In the genomic region with DNA sequence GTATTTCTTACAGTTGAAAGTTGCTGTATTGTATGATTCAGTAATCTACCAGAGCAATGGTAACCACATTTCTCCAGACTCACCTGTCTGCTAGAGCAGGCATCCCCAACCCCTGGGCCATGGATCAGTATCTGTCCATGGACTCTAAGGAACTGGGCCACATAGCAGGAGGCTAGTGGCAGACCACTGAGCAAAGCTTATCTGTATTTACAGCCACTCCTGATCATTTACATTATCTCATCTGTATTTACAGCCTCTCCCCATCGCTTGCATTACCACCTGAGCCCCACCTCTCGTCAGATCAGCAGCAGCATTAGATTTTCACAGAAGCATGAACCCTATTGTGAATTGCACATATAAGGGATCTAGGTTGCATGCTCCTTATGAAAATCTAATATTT, we compare ENCODE assay signal across 27 cellular contexts.
A peak's percentile ranks its signal among the peaks of the same experiment; 100 is the strongest.
DNase-seq lines count a peak whose midpoint lies in the region; ATAC-seq, FAIRE-seq and TF ChIP-seq lines count a peak whose summit lies in the region.
"Had no signal": no experiment of that assay in that cellular context is flagged by ENCODE, and none has a peak within 500 bp of the region (broad histone marks: within the 10 kb centered on the region; RNA-seq: fewer than 3 reads in every experiment).

No MANE protein-coding gene starts in this region.

- no peaks in the 10 kb centered on the region for H3K9me2 ChIP-seq in GM23338 (ENCODE audit: insufficient read depth)

- H3F3A ChIP-seq in GM23338 (replicated peaks; ENCODE audit: low read depth) = no peaks in the 10 kb centered on the region

- H3K9me3 Mint-ChIP-seq in GM23338 (no peaks in the 10 kb centered on the region; the same call in 2 of the 3 replicates), endodermal cell (peaks cover 2% of the 10 kb centered on the region), progenitor cell of endocrine pancreas (ENCODE audit: low read depth) (no peaks in the 10 kb centered on the region)
- H3K9me3 Mint-ChIP-seq in naive thymus-derived CD4-positive, alpha-beta T cell = peaks cover 0 to 3% (median 0%) of the 10 kb centered on the region in 11 donors
- H3K9me3 Mint-ChIP-seq in T-helper 2 cell treated with Interferon-gamma antibody and Interleukin-4, amounts not matched to agents 5 μg/mL and 100 μg/mL, for 36 hours = no peaks in the 10 kb centered on the region
- H3K9me3 Mint-ChIP-seq: CD4-positive, alpha-beta T cell; IgD-negative memory B cell had no signal

- no peak overlapping the region for H3K4me3 Mint-ChIP-seq in GM23338
- peak overlapping the region; percentile 66 for H3K4me3 Mint-ChIP-seq in endodermal cell
- no peak overlapping the region for H3K4me3 Mint-ChIP-seq in progenitor cell of endocrine pancreas (ENCODE audit: low read depth)
- no peak overlapping the region for H3K4me3 Mint-ChIP-seq in naive thymus-derived CD4-positive, alpha-beta T cell
- H3K4me3 Mint-ChIP-seq in T-helper 2 cell treated with Interferon-gamma antibody and Interleukin-4, amounts not matched to agents 5 μg/mL and 100 μg/mL, for 36 hours = no peak overlapping the region
- H3K4me3 Mint-ChIP-seq: CD4-positive, alpha-beta T cell; IgD-negative memory B cell had no signal

- POLR2A ChIA-PET in naive thymus-derived CD4-positive, alpha-beta T cell (lab: Charles Lee) = no interaction called here

- H3K79me2 ChIP-seq in GM23338 (replicated peaks; ENCODE audit: insufficient read depth) = no peaks in the 10 kb centered on the region

- no peaks in the 10 kb centered on the region for H4K20me1 ChIP-seq in GM23338 (replicated peaks; ENCODE audit: insufficient read depth)

- H3K9me3 ChIP-seq in HUES64 (ENCODE audit: insufficient read depth, low read depth, low read length) (no peaks in the 10 kb centered on the region), endodermal cell (ENCODE audit: control insufficient read depth, low read length) (no peaks in the 10 kb centered on the region)
- no peaks in the 10 kb centered on the region for H3K9me3 ChIP-seq in naive thymus-derived CD4-positive, alpha-beta T cell (ENCODE audit: control insufficient read depth in 2 of 3, low read length in 3 of 3)

- H3K4me3 ChIP-seq in GM23338 (no peak overlapping the region), HUES64 (ENCODE audit: low read length) (no peak overlapping the region), endodermal cell (ENCODE audit: low read length) (peak overlapping the region; percentile 84)
- no peak overlapping the region for H3K4me3 ChIP-seq in naive thymus-derived CD4-positive, alpha-beta T cell (ENCODE audit: low read length)
- H3K4me3 ChIP-seq: GM23248 had no signal

- peaks cover 22% of the 10 kb centered on the region for H3K4me1 ChIP-seq in GM23338 (ENCODE audit: insufficient read depth)
- peaks cover 42% of the 10 kb centered on the region for H3K4me1 ChIP-seq in HUES64 (ENCODE audit: insufficient read depth, low read length)
- H3K4me1 ChIP-seq in endodermal cell (ENCODE audit: control insufficient read depth, insufficient read depth, low read length) = peaks cover 2% of the 10 kb centered on the region
- no peaks in the 10 kb centered on the region for H3K4me1 ChIP-seq in naive thymus-derived CD4-positive, alpha-beta T cell (ENCODE audit: control insufficient read depth in 2 of 2, insufficient read depth in 2 of 2, low read length in 2 of 2)

- no peak for FAIRE-seq in D721Med (lab: Jason Lieb, UNC)
- FAIRE-seq: A204.1, G401.6, GM12891, GM19239, HepG2 had no signal

- peaks cover 6% of the 10 kb centered on the region; the same call in 2 of the 3 replicates for H3K36me3 Mint-ChIP-seq in GM23338 (ENCODE audit: low read depth)
- peaks cover 13% of the 10 kb centered on the region for H3K36me3 Mint-ChIP-seq in endodermal cell (ENCODE audit: low read depth)
- no peaks in the 10 kb centered on the region for H3K36me3 Mint-ChIP-seq in progenitor cell of endocrine pancreas (ENCODE audit: insufficient read depth)
- no peaks in the 10 kb centered on the region for H3K36me3 Mint-ChIP-seq in naive thymus-derived CD4-positive, alpha-beta T cell
- no peaks in the 10 kb centered on the region for H3K36me3 Mint-ChIP-seq in T-helper 2 cell treated with Interferon-gamma antibody and Interleukin-4, amounts not matched to agents 5 μg/mL and 100 μg/mL, for 36 hours (ENCODE audit: low read depth)
- H3K36me3 Mint-ChIP-seq: IgD-negative memory B cell had no signal

- 78% methylated on average over 2 of the region's 2 CpGs for WGBS in HUES64
- 27 to 59% methylated on average over 2 of the region's 2 CpGs for WGBS in endodermal cell (ENCODE audit: insufficient coverage in 1 of 2, insufficient read length in 1 of 2), 2 experiments

- intact Hi-C loops in naive thymus-derived CD4-positive, alpha-beta T cell (cut with micrococcal nuclease) = no loop called here

- H2AFZ ChIP-seq in GM23338 = no peak overlapping the region
- H2AFZ ChIP-seq: GM23248 had no signal

- TF ChIP-seq CTCF in GM23338 (conservative IDR thresholded peaks at IDR 0.05; ENCODE audit: low read depth in 2 of 2) (no peak), endodermal cell (conservative IDR thresholded peaks at IDR 0.05) (no peak), progenitor cell of endocrine pancreas (IDR thresholded peaks at IDR 0.05; ENCODE audit: unreplicated experiment) (no peak), D721Med (IDR thresholded peaks at IDR 0.05; ENCODE audit: insufficient read depth, missing control alignments) (no peak)

- ATAC-seq in GM23338 = 0 out of 3 replicates have a peak, but pooled peaks have one; percentile 23
- ATAC-seq in naive thymus-derived CD4-positive, alpha-beta T cell = no peak
- ATAC-seq: HCT116, HepG2 had no signal

- H3K27me3 Mint-ChIP-seq in GM23338 (ENCODE audit: insufficient read depth, low read depth, poor library complexity) (peaks cover 4% of the 10 kb centered on the region), endodermal cell (ENCODE audit: insufficient read depth) (no peaks in the 10 kb centered on the region), progenitor cell of endocrine pancreas (no peaks in the 10 kb centered on the region)
- peaks cover 0 to 15% (median 0%) of the 10 kb centered on the region in 5 donors for H3K27me3 Mint-ChIP-seq in naive thymus-derived CD4-positive, alpha-beta T cell
- no peaks in the 10 kb centered on the region for H3K27me3 Mint-ChIP-seq in T-helper 2 cell treated with Interferon-gamma antibody and Interleukin-4, amounts not matched to agents 5 μg/mL and 100 μg/mL, for 36 hours (ENCODE audit: low read depth)
- H3K27me3 Mint-ChIP-seq: IgD-negative memory B cell had no signal

- no peaks in the 10 kb centered on the region for H3K36me3 ChIP-seq in GM23338 (ENCODE audit: insufficient read depth)
- no peaks in the 10 kb centered on the region for H3K36me3 ChIP-seq in HUES64 (ENCODE audit: insufficient read depth, low read length)
- H3K36me3 ChIP-seq in endodermal cell (ENCODE audit: control insufficient read depth, insufficient read depth, low read length) = peaks cover 12% of the 10 kb centered on the region
- no peaks in the 10 kb centered on the region for H3K36me3 ChIP-seq in naive thymus-derived CD4-positive, alpha-beta T cell (ENCODE audit: control insufficient read depth in 2 of 3, insufficient read depth in 3 of 3, low read length in 3 of 3)

- H3K27me3 ChIP-seq in GM23338 (ENCODE audit: insufficient read depth) = no peaks in the 10 kb centered on the region
- no peaks in the 10 kb centered on the region for H3K27me3 ChIP-seq in HUES64 (ENCODE audit: insufficient read depth, low read length)
- H3K27me3 ChIP-seq in endodermal cell (ENCODE audit: control insufficient read depth, insufficient read depth, low read length, poor library complexity, severe bottlenecking) = no peaks in the 10 kb centered on the region
- H3K27me3 ChIP-seq in naive thymus-derived CD4-positive, alpha-beta T cell (ENCODE audit: control insufficient read depth in 2 of 2, insufficient read depth in 2 of 2, low read length in 2 of 2) = no peaks in the 10 kb centered on the region

- no peak overlapping the region for H3K4me2 ChIP-seq in GM23338

- no peak overlapping the region for H3K27ac ChIP-seq in GM23338 (ENCODE audit: low read depth)
- H3K27ac ChIP-seq in HUES64 (ENCODE audit: low read depth, low read length) = peak overlapping the region; percentile 66; the same call in 1 of the 2 replicates
- no peak overlapping the region for H3K27ac ChIP-seq in endodermal cell (ENCODE audit: low read depth, low read length)
- H3K27ac ChIP-seq in naive thymus-derived CD4-positive, alpha-beta T cell (ENCODE audit: low read depth, low read length) = no peak overlapping the region
- H3K27ac ChIP-seq: C4-2B, GM23248 had no signal

- CTCF ChIA-PET in naive thymus-derived CD4-positive, alpha-beta T cell (lab: Charles Lee) = no interaction called here

- DNase-seq in GM23338 (ENCODE audit: low spot score) = no peak
- peak; percentile 77 for DNase-seq in endodermal cell
- no peak for DNase-seq in progenitor cell of endocrine pancreas (ENCODE audit: low spot score, unreplicated experiment)
- no peak for DNase-seq in naive thymus-derived CD4-positive, alpha-beta T cell
- DNase-seq in T-helper 2 cell treated with Interferon-gamma antibody and Interleukin-4, amounts not matched to agents 5 μg/mL and 100 μg/mL, for 36 hours (ENCODE audit: low spot score) = no peak
- no peak for DNase-seq in NCI-H2171 treated with DMSO at 0.1 percent for 48 hours (lab: John Stamatoyannopoulos, UW)
- DNase-seq in D721Med (ENCODE audit: insufficient read length, low spot score) = no peak
- DNase-seq: AML-193; Calu3; CD4-positive, alpha-beta T cell; DMS 273 treated with DMSO at 0.1 percent for 48 hours; DMS53; DND-41; EL; GM23248; H7; Kasumi-1; KG1 had no signal

- H3K27ac Mint-ChIP-seq in GM23338 = peak overlapping the region; percentile 1; the same call in 1 of the 2 replicates
- peak overlapping the region; percentile 97 for H3K27ac Mint-ChIP-seq in endodermal cell
- peak overlapping the region; percentile 34 for H3K27ac Mint-ChIP-seq in progenitor cell of endocrine pancreas
- H3K27ac Mint-ChIP-seq in naive thymus-derived CD4-positive, alpha-beta T cell = no peak overlapping the region
- H3K27ac Mint-ChIP-seq in T-helper 2 cell treated with Interferon-gamma antibody and Interleukin-4, amounts not matched to agents 5 μg/mL and 100 μg/mL, for 36 hours = no peak overlapping the region
- H3K27ac Mint-ChIP-seq: CD4-positive, alpha-beta T cell; IgD-negative memory B cell had no signal

- H3K9ac ChIP-seq in HUES64 (ENCODE audit: low read depth, low read length) = no peak overlapping the region
- peak overlapping the region; percentile 86 for H3K9ac ChIP-seq in endodermal cell (ENCODE audit: extremely low read depth, low read length, poor library complexity, severe bottlenecking)
- H3K9ac ChIP-seq: GM23248 had no signal

- peaks cover 36% of the 10 kb centered on the region for H3K4me1 Mint-ChIP-seq in GM23338
- H3K4me1 Mint-ChIP-seq in endodermal cell = peaks cover 54% of the 10 kb centered on the region
- H3K4me1 Mint-ChIP-seq in progenitor cell of endocrine pancreas (ENCODE audit: low read depth) = peaks cover 17% of the 10 kb centered on the region
- no peaks in the 10 kb centered on the region for H3K4me1 Mint-ChIP-seq in naive thymus-derived CD4-positive, alpha-beta T cell
- H3K4me1 Mint-ChIP-seq in T-helper 2 cell treated with Interferon-gamma antibody and Interleukin-4, amounts not matched to agents 5 μg/mL and 100 μg/mL, for 36 hours (ENCODE audit: low read depth) = no peaks in the 10 kb centered on the region
- H3K4me1 Mint-ChIP-seq: IgD-negative memory B cell had no signal

Comparison
In these comparisons a context has a peak if more than half of its experiments do, and no peak if none do; other contexts are left out.
1. H3K27ac Mint-ChIP-seq: peak in GM23338 (single experiment), endodermal cell (single experiment) and progenitor cell of endocrine pancreas (single experiment); none in naive thymus-derived CD4-positive, alpha-beta T cell (0 of 9) and T-helper 2 cell treated with Interferon-gamma antibody and Interleukin-4, amounts not matched to agents 5 μg/mL and 100 μg/mL, for 36 hours (single experiment).